Comparison of ENCODE assay signal across 8 cellular contexts in the genomic region with DNA sequence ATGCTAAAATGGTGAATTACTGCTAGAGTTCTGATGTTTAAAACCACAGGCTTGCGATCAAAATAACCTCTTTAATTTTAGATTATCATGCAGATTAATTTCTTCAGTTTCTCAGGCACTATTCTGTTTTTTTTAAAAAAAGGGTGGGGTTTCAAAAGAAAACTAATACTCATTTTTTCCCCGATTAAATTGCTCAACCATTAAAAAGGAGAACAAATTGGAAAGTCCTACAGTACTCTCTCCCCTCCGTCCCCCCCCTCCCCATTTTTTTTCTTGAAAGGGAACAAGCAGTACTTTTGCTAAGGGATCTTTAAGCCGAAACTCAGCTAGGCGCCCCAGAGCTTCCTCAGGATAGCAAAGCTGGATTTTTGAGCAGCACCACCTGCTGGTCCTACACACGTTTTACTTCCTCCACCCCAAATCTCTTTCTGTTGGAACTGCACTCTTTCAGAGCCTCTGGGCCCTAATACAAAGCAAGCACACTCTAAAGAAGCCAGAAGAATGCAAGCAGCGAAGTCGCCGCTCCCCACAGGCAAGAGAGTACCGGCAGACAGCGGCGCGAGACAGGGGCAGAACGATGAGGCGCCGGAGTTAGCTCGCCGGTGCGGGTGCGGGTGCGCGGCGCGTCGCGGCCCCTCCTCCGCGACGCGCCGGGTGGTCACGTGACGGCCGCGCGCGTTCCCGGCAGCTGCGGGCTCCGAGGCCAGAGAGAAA. TPM values are rescaled to one million over a fixed set of nuclear protein-coding genes. Genes with fewer than 3 reads are reported as not detected.
DNase-seq lines count a peak whose midpoint lies in the region; ATAC-seq, FAIRE-seq and TF ChIP-seq lines count a peak whose summit lies in the region.

A gene with protein sequence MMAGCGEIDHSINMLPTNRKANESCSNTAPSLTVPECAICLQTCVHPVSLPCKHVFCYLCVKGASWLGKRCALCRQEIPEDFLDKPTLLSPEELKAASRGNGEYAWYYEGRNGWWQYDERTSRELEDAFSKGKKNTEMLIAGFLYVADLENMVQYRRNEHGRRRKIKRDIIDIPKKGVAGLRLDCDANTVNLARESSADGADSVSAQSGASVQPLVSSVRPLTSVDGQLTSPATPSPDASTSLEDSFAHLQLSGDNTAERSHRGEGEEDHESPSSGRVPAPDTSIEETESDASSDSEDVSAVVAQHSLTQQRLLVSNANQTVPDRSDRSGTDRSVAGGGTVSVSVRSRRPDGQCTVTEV (plus strand): TSS at position 687 of the 714 bp plus-strand sequence. CDS start 13,475 bp downstream, outside the sequence.

- H3K4me1 Mint-ChIP-seq in mesothelial cell of epicardium = peaks cover 33% of the 10 kb centered on the region

- no peaks in the 10 kb centered on the region for H3K9me3 ChIP-seq in endothelial cell of umbilical vein (replicated peaks; ENCODE audit: control insufficient read depth, insufficient read depth, low read length)

- intact Hi-C loops in endothelial cell of umbilical vein (cut with micrococcal nuclease) = loop anchor here (1.0 to 5.0 kb wide), 9 partner anchors 34 to 1269 kb away; partner anchors contain the start of gene ECHDC1

- ATAC-seq in GM21360 (IDR thresholded peaks at IDR 0.05; ENCODE audit: unreplicated experiment) = peak; percentile 80

- H3K36me3 Mint-ChIP-seq in mesothelial cell of epicardium = peaks cover 3% of the 10 kb centered on the region

- peaks cover 20% of the 10 kb centered on the region for H3K4me1 ChIP-seq in endothelial cell of umbilical vein (ENCODE audit: control insufficient read depth, extremely low read depth, insufficient read depth, low read length)

- TF ChIP-seq CTCF in endothelial cell of umbilical vein (IDR thresholded peaks at IDR 0.05; ENCODE audit: extremely low read depth in 1 of 2, insufficient read depth in 1 of 2, low read depth in 1 of 2, low read length in 2 of 2) (peak; percentile 67 to 73), mesothelial cell of epicardium (IDR thresholded peaks at IDR 0.05; ENCODE audit: unreplicated experiment) (peak; percentile 35)

- no peaks in the 10 kb centered on the region for H3K27me3 Mint-ChIP-seq in mesothelial cell of epicardium (ENCODE audit: low read depth)

- peak within 1 kb of the TSS; percentile 83 for H3K9ac ChIP-seq in endothelial cell of umbilical vein (replicated peaks; ENCODE audit: extremely low read depth, insufficient read depth, low read length)

- FAIRE-seq in endothelial cell of umbilical vein (lab: Jason Lieb, UNC) = peak; percentile 77

- peak within 1 kb of the TSS; percentile 93 for H3K4me3 Mint-ChIP-seq in mesothelial cell of epicardium

- H3K9me1 ChIP-seq in endothelial cell of umbilical vein (replicated peaks; ENCODE audit: control insufficient read depth, extremely low read depth, insufficient read depth, low read length) = no peaks in the 10 kb centered on the region

- BruUV-seq in endothelial cell of umbilical vein (replicated peaks; lab: Mats Ljungman, UMichigan) = TSS peak; percentile 46

- H3K36me3 ChIP-seq in endothelial cell of umbilical vein (ENCODE audit: control insufficient read depth in 2 of 2, extremely low read depth in 1 of 2, insufficient read depth in 2 of 2, low read length in 2 of 2) = no peaks in the 10 kb centered on the region

- peak within 1 kb of the TSS; percentile 100 for H2AFZ ChIP-seq in endothelial cell of umbilical vein (ENCODE audit: low read depth, low read length)

- H4K20me1 ChIP-seq in endothelial cell of umbilical vein (replicated peaks; ENCODE audit: control insufficient read depth, extremely low read depth, insufficient read depth, low read length) = peaks cover 12% of the 10 kb centered on the region

- H3K4me2 ChIP-seq in endothelial cell of umbilical vein (ENCODE audit: insufficient read depth, low read length) = peak within 1 kb of the TSS; percentile 94

- peak within 1 kb of the TSS; percentile 74 for H3K27ac ChIP-seq in endothelial cell of umbilical vein (ENCODE audit: insufficient read depth, low read depth, low read length)

- CTCF ChIA-PET in endothelial cell of umbilical vein (lab: Charles Lee) = interaction anchor here (0.6 to 3.0 kb wide), 52 partner anchors 9 to 1475 kb away, joined by 3 to 115 read pairs (median 6); partner anchors contain the start of genes ECHDC1, NCOA7, RSPO3 and TRMT11

- H3K27me3 ChIP-seq in endothelial cell of umbilical vein (ENCODE audit: control insufficient read depth in 2 of 2, insufficient read depth in 2 of 2, low read length in 2 of 2) = no peaks in the 10 kb centered on the region

- H3K79me2 ChIP-seq in endothelial cell of umbilical vein (ENCODE audit: control insufficient read depth, insufficient read depth, low read length) = peaks cover 43% of the 10 kb centered on the region

- peak within 1 kb of the TSS; percentile 92 to 99 (median 98) for H3K4me3 ChIP-seq in endothelial cell of umbilical vein (replicated peaks in 1 of 3; ENCODE audit: insufficient read depth in 1 of 3, low read depth in 1 of 3, low read length in 3 of 3)

- dilution Hi-C loops in endothelial cell of umbilical vein (cut with MboI; ENCODE audit: extremely low pct_ligation_motif_present, low sequenced_read_pairs) = no loop called here

- H3K9me3 Mint-ChIP-seq in mesothelial cell of epicardium = no peaks in the 10 kb centered on the region

- POLR2A ChIA-PET in endothelial cell of umbilical vein (lab: Charles Lee) = interaction anchor here (0.6 to 1.8 kb wide), 9 partner anchors 23 to 333 kb away, joined by 3 to 14 read pairs (median 3); no protein-coding TSS in a partner anchor

- no peak for TF ChIP-seq POLR2A in endothelial cell of umbilical vein (IDR thresholded peaks at IDR 0.05; ENCODE audit: low read depth, low read length)

- DNase-seq in COR-L47 (lab: John Stamatoyannopoulos, UW) = peak; percentile 64
- DNase-seq in HT-29 (ENCODE audit: low spot score) = peak; percentile 82
- peak; percentile 87 to 92 for DNase-seq in NOMO-1 (lab: John Stamatoyannopoulos, UW; ENCODE audit: unreplicated experiment in 2 of 2)
- DNase-seq in activated CD8-positive, alpha-beta memory T cell treated with anti-CD3 and anti-CD28 coated beads, Interleukin-2, amount 50 U/mL, for 1 hour (ENCODE audit: extremely low read depth) = peak; percentile 20
- DNase-seq in endothelial cell of umbilical vein (ENCODE audit: low read depth, low spot score) = peak; percentile 90
- peak; percentile 64 to 79 for DNase-seq in mesothelial cell of epicardium (ENCODE audit: low spot score in 2 of 2, unreplicated experiment in 2 of 2)
- peak; percentile 36 to 56 for DNase-seq in stimulated activated CD8-positive, alpha-beta memory T cell treated with anti-CD3 and anti-CD28 coated beads, Interleukin-15, amount 100 ng/mL, for 4 hours (ENCODE audit: low read depth in 2 of 2)

- H3K27ac Mint-ChIP-seq in mesothelial cell of epicardium = peak within 1 kb of the TSS; percentile 99

TF ChIP-seq in endothelial cell of umbilical vein, 7 proteins besides CTCF, POLR2A, EP300 and RAD21:
- TF ChIP-seq, protein P1, sequence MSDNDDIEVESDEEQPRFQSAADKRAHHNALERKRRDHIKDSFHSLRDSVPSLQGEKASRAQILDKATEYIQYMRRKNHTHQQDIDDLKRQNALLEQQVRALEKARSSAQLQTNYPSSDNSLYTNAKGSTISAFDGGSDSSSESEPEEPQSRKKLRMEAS (IDR thresholded peaks at IDR 0.05; ENCODE audit: insufficient read depth, insufficient read length) = peak; percentile 64
- no peak for TF ChIP-seq JUN (IDR thresholded peaks at IDR 0.05; ENCODE audit: borderline replicate concordance, insufficient read depth, insufficient read length, low read depth)

RNA-seq across cellular contexts. Expression of the gene that starts here (rescaled TPM):
- 6.3 and 9.0 TPM in 2 replicates for total RNA-seq in HT-29 (2014; rRNA removed; shearing (Covaris generic))
- total RNA-seq in endothelial cell of umbilical vein (43.8 and 48.1 TPM in 2 replicates), mesothelial cell of epicardium (45.5 to 51.6 TPM (median 48.3 TPM) in 3 replicates)
- polyA plus RNA-seq in endothelial cell of umbilical vein = 29.2 and 37.5 TPM in 2 replicates
- 30.4 and 37.1 TPM in 2 replicates for polyA plus RNA-seq in endothelial cell of umbilical vein (2011; cell fraction: cytosol; rRNA removed)
- polyA plus RNA-seq in endothelial cell of umbilical vein (2011; cell fraction: nucleus; rRNA removed) = 140 and 180 TPM in 2 replicates
- 37.9 and 43.5 TPM in 2 replicates for polyA plus RNA-seq in endothelial cell of umbilical vein (2012)
- 40.6 and 43.6 TPM in 2 replicates for polyA minus RNA-seq in endothelial cell of umbilical vein
- polyA minus RNA-seq in endothelial cell of umbilical vein (2011; cell fraction: cytosol; rRNA and poly(A)+ RNA removed) = 3.3 TPM
- 50.2 and 88.2 TPM in 2 replicates for polyA minus RNA-seq in endothelial cell of umbilical vein (2011; cell fraction: nucleus; rRNA and poly(A)+ RNA removed)

Comparison
In these comparisons a context has a peak if more than half of its experiments do, and no peak if none do; other contexts are left out.
1. Peak in every context shown above with its lines: DNase-seq, ATAC-seq, H3K4me3 ChIP-seq and H3K27ac ChIP-seq.
2. DNase-seq: peak in every context shown above with its lines; median percentile 90 in endothelial cell of umbilical vein; 90 in NOMO-1; 82 in HT-29; 72 in mesothelial cell of epicardium; 64 in COR-L47; 46 in stimulated activated CD8-positive, alpha-beta memory T cell treated with anti-CD3 and anti-CD28 coated beads, Interleukin-15, amount 100 ng/mL, for 4 hours; 20 in activated CD8-positive, alpha-beta memory T cell treated with anti-CD3 and anti-CD28 coated beads, Interleukin-2, amount 50 U/mL, for 1 hour.